ENCODE assay signal across 24 cellular contexts in the genomic region with DNA sequence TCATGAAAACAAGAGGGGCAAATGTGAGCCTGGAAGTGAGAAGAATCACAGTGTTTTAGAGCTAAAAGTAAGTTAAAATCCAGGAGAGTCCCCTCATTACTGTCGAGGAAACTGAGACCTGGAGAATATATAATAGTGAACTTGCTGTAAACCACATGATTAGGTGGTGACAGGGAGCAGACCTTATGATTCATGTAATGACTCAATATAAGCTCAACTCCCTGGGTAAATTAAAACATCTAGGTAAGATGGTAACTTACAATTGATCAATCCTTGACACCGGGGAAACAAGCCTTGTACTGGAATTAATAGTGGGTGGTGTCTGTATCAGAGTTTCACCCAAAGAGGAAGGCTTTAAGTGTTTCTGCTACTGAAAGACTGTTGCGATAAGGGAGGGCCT.
"Had no signal": no experiment of that assay in that cellular context is flagged by ENCODE, and none has a peak within 500 bp of the region (broad histone marks: within the 10 kb centered on the region; RNA-seq: fewer than 3 reads in every experiment).

No MANE protein-coding gene starts in this region.

- H3K9ac ChIP-seq: parathyroid adenoma had no signal

- H3K9me3 Mint-ChIP-seq: activated CD4-positive, alpha-beta T cell treated with anti-CD3 and anti-CD28 coated beads, Interleukin-2, amount 10 ng/mL, durations not matched to agents 24 days and 14 days; nephron had no signal

- H3K9me3 ChIP-seq: upper lobe of right lung had no signal

- H2AFZ ChIP-seq: parathyroid adenoma had no signal

- H3K36me3 ChIP-seq: spleen, upper lobe of right lung had no signal

- H3K27ac ChIP-seq: parathyroid adenoma, spleen, upper lobe of right lung had no signal

- H3K4me3 Mint-ChIP-seq: activated CD4-positive, alpha-beta T cell treated with anti-CD3 and anti-CD28 coated beads, Interleukin-2, amount 10 ng/mL, durations not matched to agents 24 days and 14 days; activated CD8-positive, alpha-beta T cell treated with anti-CD3 and anti-CD28 coated beads, Interleukin-2, amount 10 ng/mL, durations not matched to agents 7 days and 5 days; activated naive CD8-positive, alpha-beta T cell; activated T-cell treated with anti-CD3 and anti-CD28 coated beads, Interleukin-2, amount 50 U/mL, for 72 hours; effector memory CD8-positive, alpha-beta T cell; nephron; stimulated activated naive B cell treated with anti-CD40 and anti-IgM and Interleukin-4, amounts not matched to agents 10 μg/mL and 1 μg/mL and 100 μg/mL, for 72 hours had no signal

- ATAC-seq: activated CD8-positive, alpha-beta T cell treated with anti-CD3 and anti-CD28 coated beads, Interleukin-2, amount 10 ng/mL, durations not matched to agents 7 days and 5 days; effector memory CD8-positive, alpha-beta T cell; left lobe of liver; stimulated activated naive B cell treated with anti-CD40 and anti-IgM and Interleukin-4, amounts not matched to agents 10 μg/mL and 1 μg/mL and 100 μg/mL, for 72 hours; upper lobe of right lung had no signal

- H3K4me1 ChIP-seq: parathyroid adenoma, upper lobe of right lung had no signal

- H3K27ac Mint-ChIP-seq: activated CD4-positive, alpha-beta T cell treated with anti-CD3 and anti-CD28 coated beads, Interleukin-2, amount 10 ng/mL, durations not matched to agents 24 days and 14 days; activated CD8-positive, alpha-beta T cell treated with anti-CD3 and anti-CD28 coated beads, Interleukin-2, amount 10 ng/mL, durations not matched to agents 7 days and 5 days; activated naive CD8-positive, alpha-beta T cell; activated T-cell treated with anti-CD3 and anti-CD28 coated beads, Interleukin-2, amount 50 U/mL, for 72 hours; effector memory CD8-positive, alpha-beta T cell; nephron; stimulated activated naive B cell treated with anti-CD40 and anti-IgM and Interleukin-4, amounts not matched to agents 10 μg/mL and 1 μg/mL and 100 μg/mL, for 72 hours had no signal

- H3K79me2 ChIP-seq: parathyroid adenoma had no signal

- H3K4me1 Mint-ChIP-seq: activated CD4-positive, alpha-beta T cell treated with anti-CD3 and anti-CD28 coated beads, Interleukin-2, amount 10 ng/mL, durations not matched to agents 24 days and 14 days; nephron had no signal

- H3K36me3 Mint-ChIP-seq: activated naive CD8-positive, alpha-beta T cell had no signal

- DNase-seq: activated CD4-positive, alpha-beta T cell treated with anti-CD3 and anti-CD28 coated beads, Interleukin-2, amount 10 ng/mL, durations not matched to agents 24 days and 14 days; activated CD4-positive, CD25-positive, alpha-beta regulatory T cell; activated CD8-positive, alpha-beta memory T cell treated with anti-CD3 and anti-CD28 coated beads, Interleukin-2, amount 50 U/mL, for 4 hours; activated CD8-positive, alpha-beta T cell treated with anti-CD3 and anti-CD28 coated beads, Interleukin-2, amount 10 ng/mL, durations not matched to agents 7 days and 5 days; activated gamma-delta T cell; activated T-cell treated with anti-CD3 and anti-CD28 coated beads, Interleukin-2, amount 50 U/mL, for 72 hours; amygdala; effector memory CD8-positive, alpha-beta T cell; foreskin fibroblast; glutamatergic neuron; hippocampal formation; midbrain; retina; spleen; stimulated activated CD4-positive, alpha-beta T cell treated with anti-CD3 and anti-CD28 coated beads, Interleukin-4, amount 100 ng/mL, for 4 hours; stimulated activated naive B cell treated with anti-CD40 and anti-IgM and Interleukin-4, amounts not matched to agents 10 μg/mL and 1 μg/mL and 100 μg/mL, for 72 hours; T-helper 1 cell; T-helper 9 cell; upper lobe of right lung had no signal

- H3K27me3 ChIP-seq: spleen, upper lobe of right lung had no signal

- H3K4me3 ChIP-seq: spleen, upper lobe of right lung had no signal

- FAIRE-seq: keratinocyte had no signal
